In genomic region chr1:198367296-198367695, GRCh38 we compare ENCODE assay signal across 24 cellular contexts.
"Had no signal": no experiment of that assay in that cellular context is flagged by ENCODE, and none has a peak within 500 bp of the region (broad histone marks: within the 10 kb centered on the region; RNA-seq: fewer than 3 reads in every experiment).

No MANE protein-coding gene starts in this region.

- H3K4me1 Mint-ChIP-seq: naive B cell had no signal

- H3K4me2 ChIP-seq: hepatocyte had no signal

- H3K9me3 ChIP-seq: esophagus muscularis mucosa, gastroesophageal sphincter, left lung, lower lobe of right lung, mucosa of descending colon had no signal

- H3K4me3 ChIP-seq: coronary artery, dorsolateral prefrontal cortex, esophagus muscularis mucosa, gastroesophageal sphincter, heart left ventricle, hepatocyte, left lung, lower lobe of right lung, mucosa of descending colon had no signal

- H3K27me3 ChIP-seq: esophagus muscularis mucosa, foreskin keratinocyte, gastroesophageal sphincter, heart left ventricle, hepatocyte, left lung had no signal

- H3K4me3 Mint-ChIP-seq: immature natural killer cell, mesothelial cell of epicardium, naive B cell had no signal

- H2AFZ ChIP-seq: hepatocyte had no signal

- H3K79me2 ChIP-seq: hepatocyte had no signal

- H3K27ac ChIP-seq: coronary artery, dorsolateral prefrontal cortex, esophagus muscularis mucosa, foreskin keratinocyte, gastroesophageal sphincter, heart left ventricle, hepatocyte, left lung, lower lobe of right lung had no signal

- ATAC-seq: foreskin keratinocyte, gastroesophageal sphincter, heart left ventricle, left cardiac atrium, left lung, left ventricle myocardium superior, lower lobe of right lung, mucosa of descending colon had no signal

- H3K27ac Mint-ChIP-seq: mesothelial cell of epicardium had no signal

- DNase-seq: dermis blood vessel endothelial cell; dorsolateral prefrontal cortex; effector CD4-positive, alpha-beta T cell; effector memory CD4-positive, alpha-beta T cell; foreskin keratinocyte; heart left ventricle; hypothalamus; immature natural killer cell; islet precursor cell; left cardiac atrium; left lung; left ventricle myocardium superior; lower lobe of right lung; mesenchymal stem cell; mucosa of descending colon; naive B cell had no signal

- FAIRE-seq: colon, endothelial cell of umbilical vein, frontal cortex had no signal

- H3K4me1 ChIP-seq: esophagus muscularis mucosa, foreskin keratinocyte, gastroesophageal sphincter, heart left ventricle, left lung, lower lobe of right lung had no signal

- H3K36me3 ChIP-seq: esophagus muscularis mucosa, gastroesophageal sphincter, heart left ventricle, left lung, lower lobe of right lung had no signal
